Comparison of ENCODE assay signal across 9 cellular contexts in the genomic region with DNA sequence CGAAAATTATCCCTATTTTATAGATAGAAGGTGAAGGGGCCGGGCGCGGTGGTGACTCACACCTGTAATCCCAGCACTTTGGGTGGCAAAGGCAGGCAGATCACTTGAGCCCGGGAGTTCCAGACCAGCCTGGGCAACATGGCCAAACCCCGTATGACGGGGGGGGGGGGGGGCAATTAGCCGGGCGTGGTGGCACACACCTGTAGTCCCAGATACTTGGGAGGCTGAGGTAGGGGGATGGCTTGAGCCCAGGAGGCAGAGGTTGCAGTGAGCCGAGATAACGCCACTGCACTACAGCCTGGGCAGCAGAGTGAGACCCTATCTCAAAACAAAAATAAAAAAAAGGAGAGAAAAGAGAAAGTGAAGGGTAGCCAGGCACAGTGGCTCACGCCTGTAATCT. TPM values are rescaled to one million over a fixed set of nuclear protein-coding genes. Genes with fewer than 3 reads are reported as not detected.
A peak's percentile ranks its signal among the peaks of the same experiment; 100 is the strongest.
DNase-seq lines count a peak whose midpoint lies in the region; ATAC-seq and TF ChIP-seq lines count a peak whose summit lies in the region.
"Had no signal": no experiment of that assay in that cellular context is flagged by ENCODE, and none has a peak within 500 bp of the region (broad histone marks: within the 10 kb centered on the region; RNA-seq: fewer than 3 reads in every experiment).

No MANE protein-coding gene starts in this region.

- TF ChIP-seq POLR2A in Peyer's patch (IDR thresholded peaks at IDR 0.05): no peak

- TF ChIP-seq CTCF in cardiac muscle cell (IDR thresholded peaks at IDR 0.05; ENCODE audit: low read depth, low read length): no peak
- no peak for TF ChIP-seq CTCF in kidney epithelial cell (IDR thresholded peaks at IDR 0.05; ENCODE audit: insufficient read depth, low read length, poor library complexity, severe bottlenecking)
- no peak for TF ChIP-seq CTCF in tibial artery (IDR thresholded peaks at IDR 0.05)
- TF ChIP-seq CTCF in Peyer's patch (IDR thresholded peaks at IDR 0.05): no peak

- peaks cover 24% of the 10 kb centered on the region for H3K4me1 Mint-ChIP-seq in activated naive CD8-positive, alpha-beta T cell treated with anti-CD3 and anti-CD28 coated beads, Interleukin-2, amount 10 ng/mL, durations not matched to agents 7 days and 5 days

- H3K27me3 ChIP-seq in cardiac muscle cell (no peaks in the 10 kb centered on the region), right cardiac atrium (ENCODE audit: control insufficient read depth, insufficient read depth) (no peaks in the 10 kb centered on the region), kidney epithelial cell (ENCODE audit: control insufficient read depth, insufficient read depth, low read length) (no peaks in the 10 kb centered on the region), tibial artery (no peaks in the 10 kb centered on the region), Peyer's patch (no peaks in the 10 kb centered on the region)

- POLR2A ChIA-PET in activated naive CD8-positive, alpha-beta T cell treated with anti-CD3 and anti-CD28 coated beads, Interleukin-2, amount 10 ng/mL, durations not matched to agents 7 days and 5 days (lab: Charles Lee): interaction anchor here (1.9 kb wide), 1 partner anchor 12 kb away, joined by 14 read pairs; no protein-coding TSS in a partner anchor

- H3K36me3 ChIP-seq in cardiac muscle cell (no peaks in the 10 kb centered on the region), kidney epithelial cell (ENCODE audit: control insufficient read depth, insufficient read depth, low read length) (no peaks in the 10 kb centered on the region), tibial artery (no peaks in the 10 kb centered on the region), Peyer's patch (no peaks in the 10 kb centered on the region)

- H3K4me1 ChIP-seq in cardiac muscle cell (ENCODE audit: low read depth): peaks cover 5% of the 10 kb centered on the region
- H3K4me1 ChIP-seq in right cardiac atrium (ENCODE audit: control insufficient read depth, insufficient read depth, low read length): no peaks in the 10 kb centered on the region
- peaks cover 0 to 23% (median 10%) of the 10 kb centered on the region in 4 donors for H3K4me1 ChIP-seq in tibial artery
- H3K4me1 ChIP-seq in Peyer's patch: peaks cover 0 to 10% (median 4%) of the 10 kb centered on the region in 4 donors

- no peak overlapping the region for H3K27ac ChIP-seq in cardiac muscle cell
- no peak overlapping the region for H3K27ac ChIP-seq in right cardiac atrium (ENCODE audit: low read length)
- H3K27ac ChIP-seq in tibial artery: no peak overlapping the region
- H3K27ac ChIP-seq in Peyer's patch: peak overlapping the region in 2 of 4 donors; percentile 82 to 83

- ATAC-seq in right cardiac atrium (no peak), HG02884 (IDR thresholded peaks at IDR 0.05; ENCODE audit: unreplicated experiment) (no peak)
- no peak for ATAC-seq in activated naive CD8-positive, alpha-beta T cell treated with anti-CD3 and anti-CD28 coated beads, Interleukin-2, amount 10 ng/mL, durations not matched to agents 7 days and 5 days (ENCODE audit: low read depth)

- H3K4me3 ChIP-seq in cardiac muscle cell (peak overlapping the region; percentile 87), right cardiac atrium (ENCODE audit: low read length) (no peak overlapping the region), kidney epithelial cell (ENCODE audit: low read depth, low read length) (peak overlapping the region; percentile 87), tibial artery (peak overlapping the region; percentile 64 to 81), Peyer's patch (peak overlapping the region in 2 of 4 donors; percentile 79 to 83)

- peak overlapping the region; percentile 98 for H3K27ac Mint-ChIP-seq in activated naive CD8-positive, alpha-beta T cell treated with anti-CD3 and anti-CD28 coated beads, Interleukin-2, amount 10 ng/mL, durations not matched to agents 7 days and 5 days

- H3K9me3 ChIP-seq in cardiac muscle cell (ENCODE audit: low read depth) (no peaks in the 10 kb centered on the region), right cardiac atrium (ENCODE audit: control insufficient read depth, low read length) (no peaks in the 10 kb centered on the region), tibial artery (no peaks in the 10 kb centered on the region), Peyer's patch (no peaks in the 10 kb centered on the region)

- WGBS in right cardiac atrium: 87% methylated on average over 12 of the region's 12 CpGs

- DNase-seq in cardiac muscle cell (ENCODE audit: low read depth in 1 of 2, low spot score in 1 of 2) (no peak), right cardiac atrium (no peak), kidney epithelial cell (ENCODE audit: low read depth) (no peak), tibial artery (no peak), Peyer's patch (no peak), DMS 273 treated with DMSO at 0.1 percent for 48 hours (lab: John Stamatoyannopoulos, UW) (no peak)
- no peak for DNase-seq in activated naive CD8-positive, alpha-beta T cell treated with anti-CD3 and anti-CD28 coated beads, Interleukin-2, amount 10 ng/mL, durations not matched to agents 7 days and 5 days
- DNase-seq: DMS79 had no signal

- H3K36me3 Mint-ChIP-seq in activated naive CD8-positive, alpha-beta T cell treated with anti-CD3 and anti-CD28 coated beads, Interleukin-2, amount 10 ng/mL, durations not matched to agents 7 days and 5 days: peaks cover 8% of the 10 kb centered on the region

- peaks cover 10% of the 10 kb centered on the region for H3K27me3 Mint-ChIP-seq in activated naive CD8-positive, alpha-beta T cell treated with anti-CD3 and anti-CD28 coated beads, Interleukin-2, amount 10 ng/mL, durations not matched to agents 7 days and 5 days

- intact Hi-C loops in right cardiac atrium (cut with DNase I): loop anchor here in 2 of 4 donors (5.0 kb wide), 1 partner anchor 186 kb away; a partner anchor contains a TSS
- intact Hi-C loops in tibial artery (cut with DNase I; ENCODE audit: low total_unique reads): no loop called here

- H3K9me3 Mint-ChIP-seq in activated naive CD8-positive, alpha-beta T cell treated with anti-CD3 and anti-CD28 coated beads, Interleukin-2, amount 10 ng/mL, durations not matched to agents 7 days and 5 days: no peaks in the 10 kb centered on the region

- peak overlapping the region; percentile 98 for H3K4me3 Mint-ChIP-seq in activated naive CD8-positive, alpha-beta T cell treated with anti-CD3 and anti-CD28 coated beads, Interleukin-2, amount 10 ng/mL, durations not matched to agents 7 days and 5 days

RNA-seq across cellular contexts. Expression of a gene that starts 1.4 kb away (rescaled TPM):
- 27.8 and 51.9 TPM in 2 replicates for total RNA-seq in cardiac muscle cell
- 39.9 and 45.3 TPM in 2 replicates for polyA plus RNA-seq in cardiac muscle cell
- total RNA-seq in right cardiac atrium: 10 to 100 TPM; 20.7 to 34.1 (median 21.3) TPM
- 9.3 TPM for polyA plus RNA-seq in right cardiac atrium
- 10 to 100 TPM; 39.3 to 40.4 TPM for total RNA-seq in activated naive CD8-positive, alpha-beta T cell treated with anti-CD3 and anti-CD28 coated beads, Interleukin-2, amount 10 ng/mL, durations not matched to agents 7 days and 5 days
- total RNA-seq in kidney epithelial cell: 48.2 and 52.4 TPM in 2 replicates
- 10 to 100 TPM; 27.5 to 54.5 (median 42.8) TPM for total RNA-seq in Peyer's patch

RNA-seq across cellular contexts. Expression of a gene that starts 1.5 kb away (rescaled TPM):
- 5.9 and 8.0 TPM in 2 replicates for total RNA-seq in cardiac muscle cell
- polyA plus RNA-seq in cardiac muscle cell: 5.6 and 6.9 TPM in 2 replicates
- total RNA-seq in right cardiac atrium: 1 to 10 TPM in 3 of 4 donors, under 1 TPM in 1; 0.82 to 2.1 (median 1.5) TPM
- 0.34 TPM for polyA plus RNA-seq in right cardiac atrium
- total RNA-seq in activated naive CD8-positive, alpha-beta T cell treated with anti-CD3 and anti-CD28 coated beads, Interleukin-2, amount 10 ng/mL, durations not matched to agents 7 days and 5 days: 1 to 10 TPM; 1.2 to 2.2 TPM
- total RNA-seq in kidney epithelial cell: 3.0 and 6.3 TPM in 2 replicates
- total RNA-seq in Peyer's patch: 1 to 10 TPM in 1 of 4 donors, under 1 TPM in 3; 0.53 to 1.2 (median 0.88) TPM
